ENCODE assay signal across 8 cellular contexts in genomic region chr3:154040283-154040682, GRCh38.
A peak's percentile ranks its signal among the peaks of the same experiment; 100 is the strongest.
DNase-seq lines count a peak whose midpoint lies in the region; ATAC-seq, FAIRE-seq and TF ChIP-seq lines count a peak whose summit lies in the region.

No MANE protein-coding gene starts in this region.

- CTCF ChIA-PET in endothelial cell of umbilical vein (lab: Charles Lee): interaction anchor here (1.5 kb wide), 1 partner anchor 212 kb away, joined by 5 read pairs; no protein-coding TSS in a partner anchor

- dilution Hi-C loops in endothelial cell of umbilical vein (cut with MboI; ENCODE audit: extremely low pct_ligation_motif_present, low sequenced_read_pairs): no loop called here

- H3K9ac ChIP-seq in endothelial cell of umbilical vein (replicated peaks; ENCODE audit: extremely low read depth, insufficient read depth, low read length): no peak overlapping the region

- FAIRE-seq in endothelial cell of umbilical vein (lab: Jason Lieb, UNC): peak; percentile 31

- no peak overlapping the region for H2AFZ ChIP-seq in endothelial cell of umbilical vein (ENCODE audit: low read depth, low read length)

- no TSS peak for BruUV-seq in endothelial cell of umbilical vein (replicated peaks; lab: Mats Ljungman, UMichigan)

- H4K20me1 ChIP-seq in endothelial cell of umbilical vein (replicated peaks; ENCODE audit: control insufficient read depth, extremely low read depth, insufficient read depth, low read length): no peaks in the 10 kb centered on the region

- no peaks in the 10 kb centered on the region for H3K36me3 ChIP-seq in endothelial cell of umbilical vein (ENCODE audit: control insufficient read depth in 2 of 2, extremely low read depth in 1 of 2, insufficient read depth in 2 of 2, low read length in 2 of 2)

- DNase-seq in AG10803 (ENCODE audit: low read depth) (peak; percentile 15), LNCaP clone FGC (ENCODE audit: low read depth) (no peak), endothelial cell of umbilical vein (ENCODE audit: low read depth, low spot score) (peak; percentile 23), HK-2 (ENCODE audit: unreplicated experiment) (no peak), HuH-7.5 (ENCODE audit: low spot score) (no peak), left ventricle myocardium superior (no peak)
- no peak for DNase-seq in activated CD4-positive, alpha-beta T cell treated with anti-CD3 and anti-CD28 coated beads, Interleukin-2, amount 50 U/mL, for 48 hours

- peaks cover 2 to 10% of the 10 kb centered on the region in 2 experiments for H3K27me3 ChIP-seq in endothelial cell of umbilical vein (ENCODE audit: control insufficient read depth in 2 of 2, insufficient read depth in 2 of 2, low read length in 2 of 2)

- ATAC-seq in GM19043 (IDR thresholded peaks at IDR 0.05; ENCODE audit: low read depth, unreplicated experiment) (peak; percentile 70), left ventricle myocardium superior (no peak)

- H3K79me2 ChIP-seq in endothelial cell of umbilical vein (ENCODE audit: control insufficient read depth, insufficient read depth, low read length): no peaks in the 10 kb centered on the region

- TF ChIP-seq CTCF in AG10803 (conservative IDR thresholded peaks at IDR 0.05; ENCODE audit: low read length) (peak; percentile 51), LNCaP clone FGC (IDR thresholded peaks at IDR 0.05; ENCODE audit: control insufficient read depth, extremely low read depth, insufficient read depth) (peak; percentile 30; the same call in 1 of the 2 replicates), endothelial cell of umbilical vein (IDR thresholded peaks at IDR 0.05; ENCODE audit: extremely low read depth in 1 of 2, insufficient read depth in 1 of 2, low read depth in 1 of 2, low read length in 2 of 2) (peak; percentile 13 to 30)

- H3K27ac ChIP-seq in endothelial cell of umbilical vein (ENCODE audit: insufficient read depth, low read depth, low read length): no peak overlapping the region

- H3K4me1 ChIP-seq in endothelial cell of umbilical vein (ENCODE audit: control insufficient read depth, extremely low read depth, insufficient read depth, low read length): no peaks in the 10 kb centered on the region

- no peaks in the 10 kb centered on the region for H3K9me3 ChIP-seq in endothelial cell of umbilical vein (replicated peaks; ENCODE audit: control insufficient read depth, insufficient read depth, low read length)

- no peak overlapping the region for H3K4me3 ChIP-seq in AG10803 (ENCODE audit: low read length)
- no peak overlapping the region for H3K4me3 ChIP-seq in LNCaP clone FGC (ENCODE audit: low read depth, low read length)
- H3K4me3 ChIP-seq in endothelial cell of umbilical vein (replicated peaks in 1 of 3; ENCODE audit: insufficient read depth in 1 of 3, low read depth in 1 of 3, low read length in 3 of 3): no peak overlapping the region

- intact Hi-C loops in endothelial cell of umbilical vein (cut with micrococcal nuclease) (loop anchor here (1.0 kb wide), 1 partner anchor 213 kb away; no protein-coding TSS in a partner anchor), left ventricle myocardium superior (cut with micrococcal nuclease) (no loop called here)

- H3K9me1 ChIP-seq in endothelial cell of umbilical vein (replicated peaks; ENCODE audit: control insufficient read depth, extremely low read depth, insufficient read depth, low read length): no peaks in the 10 kb centered on the region

- no peak overlapping the region for H3K4me2 ChIP-seq in endothelial cell of umbilical vein (ENCODE audit: insufficient read depth, low read length)

- TF ChIP-seq POLR2A in endothelial cell of umbilical vein (IDR thresholded peaks at IDR 0.05; ENCODE audit: low read depth, low read length): no peak

- POLR2A ChIA-PET in endothelial cell of umbilical vein (lab: Charles Lee): no interaction called here

TF ChIP-seq in endothelial cell of umbilical vein, 7 proteins besides CTCF, POLR2A, EP300 and RAD21:
- TF ChIP-seq JUN (IDR thresholded peaks at IDR 0.05; ENCODE audit: borderline replicate concordance, insufficient read depth, insufficient read length, low read depth): no peak
- no peak for TF ChIP-seq GATA2 (IDR thresholded peaks at IDR 0.05; ENCODE audit: insufficient read depth, insufficient read length, low read depth, low read length)
- no peak for TF ChIP-seq MYC (IDR thresholded peaks at IDR 0.05; ENCODE audit: low read depth, low read length)
- no peak for TF ChIP-seq POLR2AphosphoS5 (IDR thresholded peaks at IDR 0.05; ENCODE audit: insufficient read depth, low read depth, low read length)
- no peak for TF ChIP-seq FOS (IDR thresholded peaks at IDR 0.05; ENCODE audit: borderline replicate concordance, insufficient read depth, low read length)
- no peak for TF ChIP-seq MAX (IDR thresholded peaks at IDR 0.05; ENCODE audit: insufficient read depth, insufficient read length)
- no peak for TF ChIP-seq EZH2 (IDR thresholded peaks at IDR 0.05; ENCODE audit: borderline replicate concordance, low read depth, low read length, severe bottlenecking)

Comparison
In these comparisons a context has a peak if more than half of its experiments do, and no peak if none do; other contexts are left out.
1. DNase-seq: peak in AG10803 (single experiment) and endothelial cell of umbilical vein (single experiment); none in LNCaP clone FGC (single experiment), HK-2 (single experiment), HuH-7.5 (single experiment), activated CD4-positive, alpha-beta T cell treated with anti-CD3 and anti-CD28 coated beads, Interleukin-2, amount 50 U/mL, for 48 hours (0 of 2) and left ventricle myocardium superior (single experiment).
2. Peak in every context shown above with its lines, with median percentiles within 50 percentile points of each other: CTCF ChIP-seq.